In genomic region chr19:8444140-8444676, GRCh38 we compare ENCODE assay signal across 6 cellular contexts. TPM values are rescaled to one million over a fixed set of nuclear protein-coding genes. Genes with fewer than 3 reads are reported as not detected.
DNase-seq lines count a peak whose midpoint lies in the region; ATAC-seq, FAIRE-seq and TF ChIP-seq lines count a peak whose summit lies in the region.
"Not testable (repeated sequence)": the region's sequence is repeated elsewhere in the genome, so short reads cannot be mapped to it uniquely, and the experiment has no call there.

No MANE protein-coding gene starts in this region.

- H3K4me3 ChIP-seq in DND-41 (ENCODE audit: low read depth in 1 of 2, low read length in 2 of 2) (peak overlapping the region; percentile 42 to 76; a peak in 3 of 4 replicates), astrocyte (ENCODE audit: insufficient read depth, low read depth, low read length) (peak overlapping the region; percentile 72), foreskin fibroblast (ENCODE audit: low read depth in 1 of 2, low read length in 2 of 2) (peak overlapping the region; percentile 90 to 96), subcutaneous abdominal adipose tissue (ENCODE audit: low read depth in 1 of 5, low read length in 5 of 5) (peak overlapping the region; percentile 82 to 98 (median 93))

- POLR2A ChIA-PET in RWPE1 (lab: Yijun Ruan, JAX; ENCODE audit: low non-redundant PET): interaction anchor here (0.6 to 0.8 kb wide), 2 partner anchors 12 to 38 kb away, joined by 5 to 11 read pairs; no protein-coding TSS in a partner anchor

- H4K20me1 ChIP-seq in DND-41 (ENCODE audit: insufficient read depth, low read length) (peaks cover 36% of the 10 kb centered on the region), astrocyte (ENCODE audit: insufficient read depth, low read length) (peaks cover 35% of the 10 kb centered on the region)

- H3K4me1 ChIP-seq in DND-41 (ENCODE audit: insufficient read depth, low read length): peaks cover 35% of the 10 kb centered on the region
- not testable (repeated sequence) for H3K4me1 ChIP-seq in astrocyte (ENCODE audit: insufficient read depth, low read length)
- H3K4me1 ChIP-seq in subcutaneous abdominal adipose tissue (ENCODE audit: control insufficient read depth in 5 of 5, insufficient read depth in 5 of 5, low read length in 5 of 5): peaks cover 5 to 39% (median 34%) of the 10 kb centered on the region in 5 donors

- peak overlapping the region; percentile 98 for H3K9ac ChIP-seq in DND-41 (ENCODE audit: low read depth, low read length)
- peak overlapping the region; percentile 99 for H3K9ac ChIP-seq in astrocyte (ENCODE audit: low read length)
- peak overlapping the region in 4 of 5 donors; percentile 72 to 100 (median 90) for H3K9ac ChIP-seq in subcutaneous abdominal adipose tissue (ENCODE audit: low read length in 5 of 5)

- H3K36me3 ChIP-seq in DND-41 (ENCODE audit: insufficient read depth, low read length) (peaks cover 35% of the 10 kb centered on the region), subcutaneous abdominal adipose tissue (ENCODE audit: control insufficient read depth in 5 of 5, insufficient read depth in 5 of 5, low read length in 5 of 5) (peaks cover 0 to 12% (median 2%) of the 10 kb centered on the region in 5 donors)
- H3K36me3 ChIP-seq in astrocyte (ENCODE audit: insufficient read depth, low read length): not testable (repeated sequence)

- peak overlapping the region; percentile 77 for H3K4me2 ChIP-seq in DND-41 (ENCODE audit: insufficient read depth, low read length)
- peak overlapping the region; percentile 98 for H3K4me2 ChIP-seq in astrocyte (ENCODE audit: low read length)

- not testable (repeated sequence) for DNase-seq in DND-41; RWPE1 (ENCODE audit: low spot score); astrocyte (ENCODE audit: low read depth); foreskin fibroblast; naive B cell

- not testable (repeated sequence) for H3K9me3 Mint-ChIP-seq in astrocyte (ENCODE audit: unreplicated experiment); naive B cell

- not testable (repeated sequence) for H3K27me3 ChIP-seq in DND-41 (ENCODE audit: insufficient read depth, low read length, poor library complexity); astrocyte (ENCODE audit: insufficient read depth, low read length); subcutaneous abdominal adipose tissue (ENCODE audit: control insufficient read depth in 5 of 5, insufficient read depth in 4 of 5, low read length in 5 of 5)

- H3K4me1 Mint-ChIP-seq in astrocyte (ENCODE audit: low read depth, unreplicated experiment): peaks cover 21% of the 10 kb centered on the region
- H3K4me1 Mint-ChIP-seq in naive B cell: peaks cover 34 to 43% (median 41%) of the 10 kb centered on the region in 3 donors

- FAIRE-seq in astrocyte (lab: Jason Lieb, UNC): not testable (repeated sequence)

- peak overlapping the region; percentile 83 for H3K27ac ChIP-seq in DND-41 (ENCODE audit: low read length)
- peak overlapping the region; percentile 83 for H3K27ac ChIP-seq in RWPE1
- peak overlapping the region; percentile 68 for H3K27ac ChIP-seq in astrocyte (ENCODE audit: low read depth, low read length)
- H3K27ac ChIP-seq in subcutaneous abdominal adipose tissue (ENCODE audit: low read depth, low read length): peak overlapping the region; percentile 94

- H3K9me3 ChIP-seq in DND-41 (ENCODE audit: insufficient read depth, low read length, severe bottlenecking); astrocyte (ENCODE audit: insufficient read depth, low read depth, low read length); subcutaneous abdominal adipose tissue (ENCODE audit: control insufficient read depth in 5 of 5, low read length in 5 of 5): not testable (repeated sequence)

- CTCF ChIA-PET in RWPE1 (lab: Yijun Ruan, JAX): not testable (repeated sequence)

- H3K79me2 ChIP-seq in DND-41 (ENCODE audit: insufficient read depth, low read length) (peaks cover 48% of the 10 kb centered on the region), astrocyte (ENCODE audit: insufficient read depth, low read length) (peaks cover 44% of the 10 kb centered on the region)

- H3K4me3 Mint-ChIP-seq in astrocyte (ENCODE audit: unreplicated experiment): peak overlapping the region; percentile 96
- peak overlapping the region; percentile 87 to 99 (median 96) for H3K4me3 Mint-ChIP-seq in naive B cell

- not testable (repeated sequence) for H3K27me3 Mint-ChIP-seq in astrocyte (ENCODE audit: low read depth, unreplicated experiment); naive B cell

- not testable (repeated sequence) for H3K36me3 Mint-ChIP-seq in astrocyte (ENCODE audit: low read depth, unreplicated experiment)
- H3K36me3 Mint-ChIP-seq in naive B cell: peaks cover 0 to 13% of the 10 kb centered on the region in 2 donors

- TF ChIP-seq CTCF in DND-41 (IDR thresholded peaks at IDR 0.05; ENCODE audit: borderline replicate concordance, extremely low read depth, low read length, poor library complexity, severe bottlenecking); RWPE1 (conservative IDR thresholded peaks at IDR 0.05; ENCODE audit: low read depth); astrocyte (IDR thresholded peaks at IDR 0.05; ENCODE audit: insufficient read depth, low read depth, low read length); foreskin fibroblast (IDR thresholded peaks at IDR 0.05; ENCODE audit: low read depth, low read length): not testable (repeated sequence)

- H3K27ac Mint-ChIP-seq in astrocyte (ENCODE audit: unreplicated experiment) (peak overlapping the region; percentile 96), naive B cell (peak overlapping the region; percentile 90 to 99 (median 98))

- H2AFZ ChIP-seq in DND-41 (ENCODE audit: low read depth, low read length) (peak overlapping the region; percentile 88), astrocyte (ENCODE audit: low read depth, low read length) (peak overlapping the region; percentile 94)

- ATAC-seq in DND-41 (ENCODE audit: insufficient read depth, low read depth); naive B cell (ENCODE audit: low read depth in 2 of 2): not testable (repeated sequence)

RNA-seq across cellular contexts. Expression of gene HNRNPM, which starts 0.6 kb away (rescaled TPM):
- 137 and 172 TPM in 2 replicates for total RNA-seq in astrocyte
- 100 to 1,000 TPM; 185 to 283 (median 210) TPM for polyA plus RNA-seq in naive B cell (ENCODE audit: low read depth in 6 of 6)

RNA-seq across cellular contexts. Expression of gene MARCHF2, which starts 31.1 kb away (rescaled TPM):
- total RNA-seq in astrocyte: 29.0 and 30.9 TPM in 2 replicates
- 10 to 100 TPM; 19.9 to 40.4 (median 31.3) TPM for polyA plus RNA-seq in naive B cell (ENCODE audit: low read depth in 6 of 6)

RNA-seq across cellular contexts. Expression of gene RAB11B, which starts 54.0 kb away (rescaled TPM):
- total RNA-seq in astrocyte: 85.2 and 89.1 TPM in 2 replicates
- 10 to 100 TPM; 47.9 to 81.2 (median 58.2) TPM for polyA plus RNA-seq in naive B cell (ENCODE audit: low read depth in 6 of 6)

RNA-seq across cellular contexts. Expression of gene PRAM1, which starts 58.2 kb away (rescaled TPM):
- 0.25 and 0.36 TPM in 2 replicates for total RNA-seq in astrocyte
- polyA plus RNA-seq in naive B cell (ENCODE audit: low read depth in 6 of 6): under 1 TPM in 2 of 6 donors, not detected in 4; 0.26 to 0.27 TPM
